ENCODE assay signal across 10 cellular contexts in genomic region chr9:133855802-133856592, GRCh38.
DNase-seq lines count a peak whose midpoint lies in the region; ATAC-seq and TF ChIP-seq lines count a peak whose summit lies in the region.
"Had no signal": no experiment of that assay in that cellular context is flagged by ENCODE, and none has a peak within 500 bp of the region (broad histone marks: within the 10 kb centered on the region; RNA-seq: fewer than 3 reads in every experiment).

No MANE protein-coding gene starts in this region.

- H3K4me3 ChIP-seq in mammary epithelial cell (replicated peaks in 1 of 3; ENCODE audit: insufficient read depth in 1 of 3, low read depth in 2 of 3, low read length in 3 of 3) = no peak overlapping the region
- no peak overlapping the region for H3K4me3 ChIP-seq in epithelial cell of esophagus (ENCODE audit: low read length)
- no peak overlapping the region for H3K4me3 ChIP-seq in mucosa of descending colon
- H3K4me3 ChIP-seq in urinary bladder (ENCODE audit: low read depth, low read length) = no peak overlapping the region

- 95% methylated on average over 19 of the region's 21 CpGs for WGBS in mammary epithelial cell (ENCODE audit: low coverage, missing lambda C conversion rate)
- WGBS in urinary bladder = 68% methylated on average over 21 of the region's 21 CpGs

- H3K79me2 ChIP-seq in mammary epithelial cell (ENCODE audit: insufficient read depth, low read length) = peaks cover 87% of the 10 kb centered on the region

- peaks cover 23% of the 10 kb centered on the region for H3K36me3 Mint-ChIP-seq in MCF 10A (ENCODE audit: insufficient read depth, unreplicated experiment)
- H3K36me3 Mint-ChIP-seq in activated T-helper 2 cell treated with anti-CD3 and anti-CD28 coated beads, Interferon-gamma antibody, Interleukin-2, Interleukin-4, amounts not matched to agents 10 μg/mL and 5 μg/mL and 100 μg/mL, durations not matched to agents 14 hours and 24 hours and 36 hours (ENCODE audit: low read depth) = no peaks in the 10 kb centered on the region
- H3K36me3 Mint-ChIP-seq: activated naive CD8-positive, alpha-beta T cell treated with anti-CD3 and anti-CD28 coated beads, Interleukin-2, amount 10 ng/mL, durations not matched to agents 7 days and 5 days had no signal

- in situ Hi-C loops in mammary epithelial cell (cut with MboI; ENCODE audit: low sequenced_read_pairs in 2 of 2) = no loop called here

- H3K4me1 Mint-ChIP-seq in MCF 10A (ENCODE audit: insufficient read depth, unreplicated experiment) = peaks cover 5% of the 10 kb centered on the region
- no peaks in the 10 kb centered on the region for H3K4me1 Mint-ChIP-seq in activated T-helper 2 cell treated with anti-CD3 and anti-CD28 coated beads, Interferon-gamma antibody, Interleukin-2, Interleukin-4, amounts not matched to agents 10 μg/mL and 5 μg/mL and 100 μg/mL, durations not matched to agents 14 hours and 24 hours and 36 hours (ENCODE audit: low read depth)
- H3K4me1 Mint-ChIP-seq: activated naive CD8-positive, alpha-beta T cell treated with anti-CD3 and anti-CD28 coated beads, Interleukin-2, amount 10 ng/mL, durations not matched to agents 7 days and 5 days had no signal

- ATAC-seq in mucosa of descending colon = peak; percentile 93

- DNase-seq in MCF 10A (ENCODE audit: unreplicated experiment) (peak; percentile 82), mammary epithelial cell (no peak), epithelial cell of esophagus (ENCODE audit: low read depth) (peak; percentile 74), mucosa of descending colon (peak; percentile 67 to 89 (median 72)), retina (no peak)
- no peak for DNase-seq in activated T-cell treated with anti-CD3 and anti-CD28 coated beads, Interleukin-2, amount 50 U/mL, for 48 hours
- DNase-seq in activated T-helper 2 cell treated with anti-CD3 and anti-CD28 coated beads, Interferon-gamma antibody, Interleukin-2, Interleukin-4, amounts not matched to agents 10 μg/mL and 5 μg/mL and 100 μg/mL, durations not matched to agents 14 hours and 24 hours and 36 hours (ENCODE audit: low spot score) = no peak
- DNase-seq: activated naive CD8-positive, alpha-beta T cell treated with anti-CD3 and anti-CD28 coated beads, Interleukin-2, amount 10 ng/mL, durations not matched to agents 7 days and 5 days; NCI-H1694 treated with DMSO at 0.1 percent for 48 hours had no signal

- H3K27me3 Mint-ChIP-seq in MCF 10A (ENCODE audit: insufficient read depth, unreplicated experiment) = no peaks in the 10 kb centered on the region
- H3K27me3 Mint-ChIP-seq in activated T-helper 2 cell treated with anti-CD3 and anti-CD28 coated beads, Interferon-gamma antibody, Interleukin-2, Interleukin-4, amounts not matched to agents 10 μg/mL and 5 μg/mL and 100 μg/mL, durations not matched to agents 14 hours and 24 hours and 36 hours (ENCODE audit: low read depth) = no peaks in the 10 kb centered on the region
- H3K27me3 Mint-ChIP-seq: activated naive CD8-positive, alpha-beta T cell treated with anti-CD3 and anti-CD28 coated beads, Interleukin-2, amount 10 ng/mL, durations not matched to agents 7 days and 5 days had no signal

- H3K9me3 Mint-ChIP-seq in MCF 10A (ENCODE audit: unreplicated experiment) = no peaks in the 10 kb centered on the region
- H3K9me3 Mint-ChIP-seq in activated T-helper 2 cell treated with anti-CD3 and anti-CD28 coated beads, Interferon-gamma antibody, Interleukin-2, Interleukin-4, amounts not matched to agents 10 μg/mL and 5 μg/mL and 100 μg/mL, durations not matched to agents 14 hours and 24 hours and 36 hours = no peaks in the 10 kb centered on the region
- H3K9me3 Mint-ChIP-seq: activated naive CD8-positive, alpha-beta T cell treated with anti-CD3 and anti-CD28 coated beads, Interleukin-2, amount 10 ng/mL, durations not matched to agents 7 days and 5 days had no signal

- H3K27ac ChIP-seq in mammary epithelial cell (ENCODE audit: insufficient read depth, low read depth, low read length) (no peak overlapping the region), urinary bladder (ENCODE audit: low read depth) (peak overlapping the region; percentile 65)

- H3K4me3 Mint-ChIP-seq in MCF 10A (ENCODE audit: unreplicated experiment) = no peak overlapping the region
- H3K4me3 Mint-ChIP-seq in activated T-helper 2 cell treated with anti-CD3 and anti-CD28 coated beads, Interferon-gamma antibody, Interleukin-2, Interleukin-4, amounts not matched to agents 10 μg/mL and 5 μg/mL and 100 μg/mL, durations not matched to agents 14 hours and 24 hours and 36 hours (ENCODE audit: low read depth) = no peak overlapping the region
- H3K4me3 Mint-ChIP-seq: activated naive CD8-positive, alpha-beta T cell treated with anti-CD3 and anti-CD28 coated beads, Interleukin-2, amount 10 ng/mL, durations not matched to agents 7 days and 5 days had no signal

- TF ChIP-seq CTCF in MCF 10A (IDR thresholded peaks at IDR 0.05; ENCODE audit: unreplicated experiment) (no peak), mammary epithelial cell (conservative IDR thresholded peaks at IDR 0.05 in 1 of 2, IDR thresholded peaks at IDR 0.05 in 1 of 2; ENCODE audit: extremely low read depth in 1 of 2, insufficient read depth in 1 of 2, low read depth in 1 of 2, low read length in 2 of 2) (no peak), epithelial cell of esophagus (IDR thresholded peaks at IDR 0.05; ENCODE audit: insufficient read depth, low read depth, low read length, missing control alignments) (no peak), mucosa of descending colon (IDR thresholded peaks at IDR 0.05) (no peak)

- H3K9me3 ChIP-seq in mammary epithelial cell (replicated peaks; ENCODE audit: insufficient read depth, low read length) = no peaks in the 10 kb centered on the region
- no peaks in the 10 kb centered on the region for H3K9me3 ChIP-seq in mucosa of descending colon

- H2AFZ ChIP-seq in mammary epithelial cell (ENCODE audit: low read depth, low read length) = no peak overlapping the region

- no peak overlapping the region for H3K27ac Mint-ChIP-seq in MCF 10A (ENCODE audit: low read depth, unreplicated experiment)
- no peak overlapping the region for H3K27ac Mint-ChIP-seq in activated T-helper 2 cell treated with anti-CD3 and anti-CD28 coated beads, Interferon-gamma antibody, Interleukin-2, Interleukin-4, amounts not matched to agents 10 μg/mL and 5 μg/mL and 100 μg/mL, durations not matched to agents 14 hours and 24 hours and 36 hours
- H3K27ac Mint-ChIP-seq: activated naive CD8-positive, alpha-beta T cell treated with anti-CD3 and anti-CD28 coated beads, Interleukin-2, amount 10 ng/mL, durations not matched to agents 7 days and 5 days had no signal

- no peaks in the 10 kb centered on the region for H3K4me1 ChIP-seq in mammary epithelial cell (ENCODE audit: insufficient read depth, low read length)
- H3K4me1 ChIP-seq in mucosa of descending colon (ENCODE audit: low read depth) = peaks cover 7% of the 10 kb centered on the region
- no peaks in the 10 kb centered on the region for H3K4me1 ChIP-seq in urinary bladder (ENCODE audit: insufficient read depth)

- dilution Hi-C loops in mammary epithelial cell (cut with HindIII; ENCODE audit: low sequenced_read_pairs) = no loop called here

- no peak overlapping the region for H3K4me2 ChIP-seq in mammary epithelial cell (ENCODE audit: insufficient read depth, low read depth, low read length)

- H3K27me3 ChIP-seq in mammary epithelial cell (ENCODE audit: insufficient read depth, low read length) = no peaks in the 10 kb centered on the region

- H4K20me1 ChIP-seq in mammary epithelial cell (ENCODE audit: insufficient read depth, low read length) = no peaks in the 10 kb centered on the region

- H3K36me3 ChIP-seq in mammary epithelial cell (ENCODE audit: insufficient read depth, low read length) (peaks cover 6% of the 10 kb centered on the region), mucosa of descending colon (ENCODE audit: low read depth) (no peaks in the 10 kb centered on the region), urinary bladder (ENCODE audit: insufficient read depth) (no peaks in the 10 kb centered on the region)

- CTCF ChIA-PET in MCF 10A (lab: Yijun Ruan, JAX) = no interaction called here
- CTCF ChIA-PET in mammary epithelial cell (lab: Charles Lee; ENCODE audit: low non-redundant PET) = no interaction called here

- intact Hi-C loops in MCF 10A (cut with micrococcal nuclease) = no loop called here
- intact Hi-C loops in mammary epithelial cell (cut with micrococcal nuclease) = no loop called here
- intact Hi-C loops in mucosa of descending colon (cut with DNase I, micrococcal nuclease) = no loop called here
- intact Hi-C loops in activated T-helper 2 cell treated with anti-CD3 and anti-CD28 coated beads, Interferon-gamma antibody, Interleukin-2, Interleukin-4, amounts not matched to agents 10 μg/mL and 5 μg/mL and 100 μg/mL, durations not matched to agents 14 hours and 24 hours and 36 hours (cut with micrococcal nuclease) = no loop called here

- POLR2A ChIA-PET in MCF 10A (lab: Yijun Ruan, JAX) = no interaction called here

- H3K9ac ChIP-seq in mammary epithelial cell (ENCODE audit: insufficient read depth, low read length) = no peak overlapping the region

- BruUV-seq in MCF 10A (replicated peaks; lab: Mats Ljungman, UMichigan) (no TSS peak), mammary epithelial cell (replicated peaks; lab: Mats Ljungman, UMichigan) (no TSS peak)

Comparison
In these comparisons a context has a peak if more than half of its experiments do, and no peak if none do; other contexts are left out.
1. DNase-seq: peak in MCF 10A (single experiment), epithelial cell of esophagus (single experiment) and mucosa of descending colon (3 of 3); none in mammary epithelial cell (single experiment), retina (single experiment), activated T-cell treated with anti-CD3 and anti-CD28 coated beads, Interleukin-2, amount 50 U/mL, for 48 hours (0 of 2) and activated T-helper 2 cell treated with anti-CD3 and anti-CD28 coated beads, Interferon-gamma antibody, Interleukin-2, Interleukin-4, amounts not matched to agents 10 μg/mL and 5 μg/mL and 100 μg/mL, durations not matched to agents 14 hours and 24 hours and 36 hours (single experiment).